ENCODE assay signal across 27 cellular contexts in genomic region chr10:1432161-1432560, GRCh38.
"Had no signal": no experiment of that assay in that cellular context is flagged by ENCODE, and none has a peak within 500 bp of the region (broad histone marks: within the 10 kb centered on the region; RNA-seq: fewer than 3 reads in every experiment).

No MANE protein-coding gene starts in this region.

- H3K27ac Mint-ChIP-seq: activated naive CD8-positive, alpha-beta T cell treated with anti-CD3 and anti-CD28 coated beads, Interleukin-2, amount 10 ng/mL, durations not matched to agents 7 days and 5 days; activated T-helper 17 cell treated with anti-CD3 and anti-CD28 coated beads, Interleukin-2, amount 50 U/mL, for 72 hours; mesothelial cell of epicardium; naive thymus-derived CD8-positive, alpha-beta T cell; neural progenitor cell; progenitor cell of endocrine pancreas; T-cell; T-helper 2 cell treated with Interferon-gamma antibody and Interleukin-4, amounts not matched to agents 5 μg/mL and 100 μg/mL, for 36 hours had no signal

- H3K36me3 ChIP-seq: gastroesophageal sphincter, heart left ventricle, neural progenitor cell, tibial artery, uterus had no signal

- H3K27me3 ChIP-seq: neural progenitor cell, uterus had no signal

- H3K9me3 ChIP-seq: tibial artery, uterus had no signal

- H3K4me1 Mint-ChIP-seq: activated naive CD8-positive, alpha-beta T cell treated with anti-CD3 and anti-CD28 coated beads, Interleukin-2, amount 10 ng/mL, durations not matched to agents 7 days and 5 days; activated T-helper 17 cell treated with anti-CD3 and anti-CD28 coated beads, Interleukin-2, amount 50 U/mL, for 72 hours; mesothelial cell of epicardium; naive thymus-derived CD8-positive, alpha-beta T cell; T-cell had no signal

- H3K4me3 Mint-ChIP-seq: activated naive CD8-positive, alpha-beta T cell treated with anti-CD3 and anti-CD28 coated beads, Interleukin-2, amount 10 ng/mL, durations not matched to agents 7 days and 5 days; activated T-helper 17 cell treated with anti-CD3 and anti-CD28 coated beads, Interleukin-2, amount 50 U/mL, for 72 hours; mesothelial cell of epicardium; naive thymus-derived CD8-positive, alpha-beta T cell; neural progenitor cell; T-cell; T-helper 2 cell treated with Interferon-gamma antibody and Interleukin-4, amounts not matched to agents 5 μg/mL and 100 μg/mL, for 36 hours had no signal

- H3K36me3 Mint-ChIP-seq: activated naive CD8-positive, alpha-beta T cell treated with anti-CD3 and anti-CD28 coated beads, Interleukin-2, amount 10 ng/mL, durations not matched to agents 7 days and 5 days; mesothelial cell of epicardium; neural progenitor cell; T-cell had no signal

- DNase-seq: activated CD4-positive, alpha-beta T cell treated with anti-CD3 and anti-CD28 coated beads for 1 hour; activated CD4-positive, alpha-beta T cell treated with anti-CD3 and anti-CD28 coated beads, Interleukin-2, amount 50 U/mL, for 1 hour; activated naive CD4-positive, alpha-beta T cell treated with Interleukin-2 at 50 U/mL for 16 hours; activated naive CD8-positive, alpha-beta T cell treated with anti-CD3 and anti-CD28 coated beads, Interleukin-2, amount 10 ng/mL, durations not matched to agents 7 days and 5 days; activated T-cell treated with anti-CD3 and anti-CD28 coated beads, Interleukin-2, amount 50 U/mL, for 1 hour; amniotic stem cell; cerebellar nuclear complex; cortex of kidney; heart left ventricle; islet precursor cell; left cardiac atrium; mammary epithelial cell; naive thymus-derived CD8-positive, alpha-beta T cell; stimulated activated CD4-positive, alpha-beta T cell treated with anti-CD3 and anti-CD28 coated beads, Interleukin-4, amount 100 ng/mL, for 24 hours; stimulated activated naive CD8-positive, alpha-beta T cell treated with anti-CD3 and anti-CD28 coated beads, Interleukin-15, Interleukin-2, amounts not matched to agents 100 U/mL and 50 U/mL, for 24 hours; substantia nigra; T-cell; tibial artery; uterus had no signal

- H2AFZ ChIP-seq: neural progenitor cell had no signal

- ATAC-seq: activated T-helper 17 cell treated with anti-CD3 and anti-CD28 coated beads, Interleukin-2, amount 50 U/mL, for 72 hours; gastroesophageal sphincter; heart left ventricle; left cardiac atrium; naive thymus-derived CD8-positive, alpha-beta T cell; stimulated activated naive CD8-positive, alpha-beta T cell treated with anti-CD3 and anti-CD28 coated beads, Interleukin-15, Interleukin-2, amounts not matched to agents 100 U/mL and 50 U/mL, for 24 hours; T-cell had no signal

- H3K27ac ChIP-seq: epithelial cell of prostate, gastroesophageal sphincter, heart left ventricle, neural progenitor cell, tibial artery, uterus had no signal

- H3K4me3 ChIP-seq: gastroesophageal sphincter, heart left ventricle, neural progenitor cell, tibial artery, uterus had no signal

- H3K9ac ChIP-seq: neural progenitor cell had no signal

- FAIRE-seq: TTC549 had no signal

- H3K4me2 ChIP-seq: neural progenitor cell had no signal

- H3K4me1 ChIP-seq: gastroesophageal sphincter, heart left ventricle, tibial artery, uterus had no signal
